Comparison of ENCODE assay signal across 8 cellular contexts in genomic region chr7:151368136-151368571, GRCh38. TPM values are rescaled to one million over a fixed set of nuclear protein-coding genes. Genes with fewer than 3 reads are reported as not detected.
DNase-seq lines count a peak whose midpoint lies in the region; ATAC-seq, FAIRE-seq and TF ChIP-seq lines count a peak whose summit lies in the region.

No MANE protein-coding gene starts in this region.

- H3K9me3 ChIP-seq in MG63 (no peaks in the 10 kb centered on the region), heart left ventricle (no peaks in the 10 kb centered on the region)

- peak; percentile 75 for DNase-seq in GM12891 (ENCODE audit: insufficient read length, low spot score)
- DNase-seq in HCEC 1CT, result peak; percentile 72
- DNase-seq in MG63, result peak; percentile 65
- DNase-seq in activated naive CD8-positive, alpha-beta T cell treated with anti-CD3 and anti-CD28 coated beads, Interleukin-2, amount 10 ng/mL, durations not matched to agents 7 days and 5 days, result peak; percentile 77
- DNase-seq in heart left ventricle, result peak; percentile 79 to 88 (median 85)
- DNase-seq in mesenteric fat pad (ENCODE audit: low spot score), result no peak

- H3K27me3 ChIP-seq in MG63, result no peaks in the 10 kb centered on the region
- no peaks in the 10 kb centered on the region for H3K27me3 ChIP-seq in heart left ventricle
- no peaks in the 10 kb centered on the region for H3K27me3 ChIP-seq in rectal smooth muscle tissue (ENCODE audit: control insufficient read depth, insufficient read depth, low read length)

- POLR2A ChIA-PET in activated naive CD8-positive, alpha-beta T cell treated with anti-CD3 and anti-CD28 coated beads, Interleukin-2, amount 10 ng/mL, durations not matched to agents 7 days and 5 days (lab: Charles Lee), result interaction anchor here (0.7 to 1.2 kb wide), 4 partner anchors 61 to 264 kb away, joined by 3 to 7 read pairs (median 3); no protein-coding TSS in a partner anchor

- peak overlapping the region in 1 of 12 donors; percentile 63 for H3K27ac ChIP-seq in heart left ventricle
- peak overlapping the region; percentile 34 for H3K27ac ChIP-seq in rectal smooth muscle tissue (ENCODE audit: low read depth, low read length)

- no peak overlapping the region for H3K27ac Mint-ChIP-seq in activated naive CD8-positive, alpha-beta T cell treated with anti-CD3 and anti-CD28 coated beads, Interleukin-2, amount 10 ng/mL, durations not matched to agents 7 days and 5 days

- ATAC-seq in SK-N-SH treated with all-trans-retinoic acid at 6 μM for 48 hours (peak; percentile 98), heart left ventricle (peak; percentile 84 to 97 (median 96))
- ATAC-seq in activated naive CD8-positive, alpha-beta T cell treated with anti-CD3 and anti-CD28 coated beads, Interleukin-2, amount 10 ng/mL, durations not matched to agents 7 days and 5 days (ENCODE audit: low read depth), result peak; percentile 99

- H3K4me1 ChIP-seq in heart left ventricle (peaks cover 0 to 17% (median 6%) of the 10 kb centered on the region in 12 donors), rectal smooth muscle tissue (ENCODE audit: control insufficient read depth, insufficient read depth, low read length) (peaks cover 17% of the 10 kb centered on the region)

- no peaks in the 10 kb centered on the region for H3K27me3 Mint-ChIP-seq in activated naive CD8-positive, alpha-beta T cell treated with anti-CD3 and anti-CD28 coated beads, Interleukin-2, amount 10 ng/mL, durations not matched to agents 7 days and 5 days

- H3K4me1 Mint-ChIP-seq in activated naive CD8-positive, alpha-beta T cell treated with anti-CD3 and anti-CD28 coated beads, Interleukin-2, amount 10 ng/mL, durations not matched to agents 7 days and 5 days, result peaks cover 20% of the 10 kb centered on the region

- no peak for TF ChIP-seq POLR2A in GM12891 (IDR thresholded peaks at IDR 0.05; ENCODE audit: low read depth, low read length)
- TF ChIP-seq POLR2A in heart left ventricle (IDR thresholded peaks at IDR 0.05), result no peak

- H3K4me3 Mint-ChIP-seq in activated naive CD8-positive, alpha-beta T cell treated with anti-CD3 and anti-CD28 coated beads, Interleukin-2, amount 10 ng/mL, durations not matched to agents 7 days and 5 days, result no peak overlapping the region

- H3K9me3 Mint-ChIP-seq in activated naive CD8-positive, alpha-beta T cell treated with anti-CD3 and anti-CD28 coated beads, Interleukin-2, amount 10 ng/mL, durations not matched to agents 7 days and 5 days, result no peaks in the 10 kb centered on the region

- H3K4me3 ChIP-seq in MG63 (no peak overlapping the region), heart left ventricle (no peak overlapping the region), rectal smooth muscle tissue (ENCODE audit: low read length) (no peak overlapping the region)

- peaks cover 27% of the 10 kb centered on the region for H3K36me3 Mint-ChIP-seq in activated naive CD8-positive, alpha-beta T cell treated with anti-CD3 and anti-CD28 coated beads, Interleukin-2, amount 10 ng/mL, durations not matched to agents 7 days and 5 days

- intact Hi-C loops in heart left ventricle (cut with DNase I), result loop anchor here (1.0 to 10.0 kb wide), 9 partner anchors 79 to 391 kb away; partner anchors contain the start of gene RHEB (in 1 of the 10)

- no peak overlapping the region for H3K9ac ChIP-seq in rectal smooth muscle tissue (ENCODE audit: low read length)

- FAIRE-seq in GM12891 (lab: Jason Lieb, UNC), result peak; percentile 94

- TF ChIP-seq CTCF in heart left ventricle (IDR thresholded peaks at IDR 0.05), result peak; percentile 91 to 98 (median 95)

- no peaks in the 10 kb centered on the region; the same call in none of the 2 replicates for H3K36me3 ChIP-seq in MG63
- H3K36me3 ChIP-seq in heart left ventricle, result peaks cover 0 to 70% (median 51%) of the 10 kb centered on the region in 9 donors
- H3K36me3 ChIP-seq in rectal smooth muscle tissue (ENCODE audit: control insufficient read depth, insufficient read depth, low read length), result peaks cover 4% of the 10 kb centered on the region

- WGBS in heart left ventricle, 4 donors, result 10 to 14% (median 12%) methylated on average over 10 to 11 of the region's 11 CpGs

TF ChIP-seq in GM12891, 5 proteins besides CTCF, POLR2A, EP300 and RAD21:
- TF ChIP-seq POU2F2 (IDR thresholded peaks at IDR 0.05; ENCODE audit: low read depth, low read length), result no peak
- TF ChIP-seq TAF1 (IDR thresholded peaks at IDR 0.05; ENCODE audit: low read depth, low read length), result no peak
- TF ChIP-seq POLR2AphosphoS5 (IDR thresholded peaks at IDR 0.05; ENCODE audit: low read depth, low read length), result no peak
- TF ChIP-seq PAX5 (IDR thresholded peaks at IDR 0.05; ENCODE audit: insufficient read depth, low read length, severe bottlenecking), result no peak
- no peak for TF ChIP-seq SPI1 (IDR thresholded peaks at IDR 0.05; ENCODE audit: low read depth, low read length)

TF ChIP-seq in SK-N-SH treated with all-trans-retinoic acid at 6 μM for 48 hours, 23 proteins besides CTCF, POLR2A, EP300 and RAD21 (continues in another document):
- TF ChIP-seq SNAI2 (CRISPR knock-in tag; IDR thresholded peaks at IDR 0.05) (0 out of 2 replicates have a peak, but pooled peaks have one; percentile 51), PPARA (CRISPR knock-in tag; IDR thresholded peaks at IDR 0.05; ENCODE audit: borderline replicate concordance) (no peak), ZNF8 (CRISPR knock-in tag; IDR thresholded peaks at IDR 0.05) (no peak), TSHZ2 (CRISPR knock-in tag; IDR thresholded peaks at IDR 0.05) (0 out of 2 replicates have a peak, but pooled peaks have one; percentile 35), CSDC2 (CRISPR knock-in tag; IDR thresholded peaks at IDR 0.05) (peak; percentile 91), TCF4 (CRISPR knock-in tag; IDR thresholded peaks at IDR 0.05; ENCODE audit: borderline replicate concordance) (0 out of 2 replicates have a peak, but pooled peaks have one; percentile 14), RARB (CRISPR knock-in tag; IDR thresholded peaks at IDR 0.05) (no peak), TOX (CRISPR knock-in tag; IDR thresholded peaks at IDR 0.05; ENCODE audit: borderline replicate concordance) (no peak), BACH2 (CRISPR knock-in tag; IDR thresholded peaks at IDR 0.05; ENCODE audit: borderline replicate concordance) (no peak), CSRNP3 (CRISPR knock-in tag; IDR thresholded peaks at IDR 0.05) (no peak), ISL1 (CRISPR knock-in tag; IDR thresholded peaks at IDR 0.05) (peak; percentile 31; the same call in 1 of the 2 replicates), ZFP3 (CRISPR knock-in tag; IDR thresholded peaks at IDR 0.05) (peak; percentile 69)

RNA-seq across cellular contexts. Expression of gene NUB1, which starts 26.5 kb away (rescaled TPM):
- polyA plus RNA-seq in GM12891 (2012; ENCODE audit: low read depth, missing spikeins), result 40.5 TPM
- 23.1 and 43.2 TPM in 2 replicates for total RNA-seq in MG63 (2014; rRNA removed; shearing (Covaris generic); ENCODE audit: low replicate concordance)
- total RNA-seq in activated naive CD8-positive, alpha-beta T cell treated with anti-CD3 and anti-CD28 coated beads, Interleukin-2, amount 10 ng/mL, durations not matched to agents 7 days and 5 days, result 10 to 100 TPM; 84.8 to 91.8 TPM
- 10 to 100 TPM; 37.2 to 56.3 (median 42.6) TPM for total RNA-seq in heart left ventricle
- 10 to 100 TPM; 22.6 to 34.7 TPM for polyA plus RNA-seq in heart left ventricle
- 59.2 TPM for total RNA-seq in mesenteric fat pad

RNA-seq across cellular contexts. Expression of gene WDR86, which starts 41.7 kb away (rescaled TPM):
- 0.23 TPM for polyA plus RNA-seq in GM12891 (2012; ENCODE audit: low read depth, missing spikeins)
- not detected in 2 replicates for total RNA-seq in MG63 (2014; rRNA removed; shearing (Covaris generic); ENCODE audit: low replicate concordance)
- 1 to 10 TPM; 2.1 to 4.0 TPM for total RNA-seq in activated naive CD8-positive, alpha-beta T cell treated with anti-CD3 and anti-CD28 coated beads, Interleukin-2, amount 10 ng/mL, durations not matched to agents 7 days and 5 days
- 1 to 10 TPM in 2 of 9 donors, under 1 TPM in 4, not detected in 3; 0.37 to 1.7 (median 0.52) TPM for total RNA-seq in heart left ventricle
- polyA plus RNA-seq in heart left ventricle, result not detected
- total RNA-seq in mesenteric fat pad, result 19.4 TPM
